9 cellular contexts compared by ENCODE assay signal in the genomic region with DNA sequence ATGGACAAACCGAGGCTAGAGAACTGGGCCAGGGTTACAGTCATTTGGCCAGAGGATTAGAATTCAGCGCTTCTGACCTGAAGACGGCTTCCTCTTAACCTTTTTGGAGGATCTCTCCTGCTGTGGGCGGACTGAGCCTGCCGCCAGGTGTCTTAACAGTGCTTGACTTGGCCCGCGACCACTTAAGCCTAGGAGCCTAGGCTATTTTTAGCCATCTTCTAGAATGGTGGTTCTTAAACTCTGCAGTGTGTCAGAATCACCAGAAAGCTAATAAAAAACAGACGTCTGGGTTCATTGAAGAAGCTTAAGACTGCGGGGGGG. TPM values are rescaled to one million over a fixed set of nuclear protein-coding genes. Genes with fewer than 3 reads are reported as not detected.
DNase-seq lines count a peak whose midpoint lies in the region; ATAC-seq, FAIRE-seq and TF ChIP-seq lines count a peak whose summit lies in the region.
"Had no signal": no experiment of that assay in that cellular context is flagged by ENCODE, and none has a peak within 500 bp of the region (broad histone marks: within the 10 kb centered on the region; RNA-seq: fewer than 3 reads in every experiment).

No MANE protein-coding gene starts in this region.

- H3K27ac Mint-ChIP-seq in activated T-helper 17 cell treated with anti-CD3 and anti-CD28 coated beads, Interleukin-2, amount 50 U/mL, for 72 hours = peak overlapping the region; percentile 99

- no peaks in the 10 kb centered on the region for H3K9me3 Mint-ChIP-seq in activated T-helper 17 cell treated with anti-CD3 and anti-CD28 coated beads, Interleukin-2, amount 50 U/mL, for 72 hours

- peaks cover 67% of the 10 kb centered on the region for H3K36me3 Mint-ChIP-seq in activated T-helper 17 cell treated with anti-CD3 and anti-CD28 coated beads, Interleukin-2, amount 50 U/mL, for 72 hours (ENCODE audit: low read depth)

- peak overlapping the region; percentile 97 for H3K4me3 Mint-ChIP-seq in activated T-helper 17 cell treated with anti-CD3 and anti-CD28 coated beads, Interleukin-2, amount 50 U/mL, for 72 hours

- H3K27me3 Mint-ChIP-seq in activated T-helper 17 cell treated with anti-CD3 and anti-CD28 coated beads, Interleukin-2, amount 50 U/mL, for 72 hours = no peaks in the 10 kb centered on the region

- WGBS in small intestine, 3 donors = 2% methylated on average over 9 of the region's 9 CpGs

- H3K4me3 ChIP-seq in NB4 (ENCODE audit: low read depth, low read length) (peak overlapping the region; percentile 99), small intestine (ENCODE audit: low read depth in 1 of 2, low read length in 2 of 2) (peak overlapping the region; percentile 93 to 97)

- peak; percentile 5 for ATAC-seq in activated T-helper 17 cell treated with anti-CD3 and anti-CD28 coated beads, Interleukin-2, amount 50 U/mL, for 72 hours (replicated peaks)
- peak; percentile 64 for ATAC-seq in left ventricle myocardium superior
- no peak for ATAC-seq in GM18517 (IDR thresholded peaks at IDR 0.05; ENCODE audit: unreplicated experiment)

- H3K9me3 ChIP-seq in small intestine (ENCODE audit: control insufficient read depth, low read depth) = no peaks in the 10 kb centered on the region

- peaks cover 2 to 16% of the 10 kb centered on the region in 2 donors for H3K4me1 ChIP-seq in small intestine (ENCODE audit: control insufficient read depth in 2 of 2, insufficient read depth in 1 of 2, low read depth in 1 of 2, low read length in 1 of 2)

- no peak for FAIRE-seq in small intestine (lab: Jason Lieb, UNC)
- FAIRE-seq: endometrium had no signal

- peak; percentile 42 for DNase-seq in NCI-H748 (lab: John Stamatoyannopoulos, UW; ENCODE audit: unreplicated experiment)
- no peak for DNase-seq in NCI-H748 treated with DMSO at 0.1 percent for 48 hours (lab: John Stamatoyannopoulos, UW)
- no peak for DNase-seq in NB4 (ENCODE audit: low read depth)
- peak; percentile 59 for DNase-seq in left ventricle myocardium superior
- no peak for DNase-seq in small intestine
- no peak for DNase-seq in UCSD-AML1 (lab: John Stamatoyannopoulos, UW; ENCODE audit: unreplicated experiment)

- H3K27me3 ChIP-seq in small intestine (ENCODE audit: control insufficient read depth in 2 of 2, insufficient read depth in 2 of 2, low read length in 2 of 2) = no peaks in the 10 kb centered on the region

- peak overlapping the region; percentile 88 to 95 for H3K27ac ChIP-seq in small intestine (ENCODE audit: low read depth in 1 of 2, low read length in 1 of 2)

- H3K4me1 Mint-ChIP-seq in activated T-helper 17 cell treated with anti-CD3 and anti-CD28 coated beads, Interleukin-2, amount 50 U/mL, for 72 hours = peaks cover 33% of the 10 kb centered on the region

- H3K36me3 ChIP-seq in small intestine (ENCODE audit: control insufficient read depth in 2 of 2, insufficient read depth in 2 of 2, low read length in 2 of 2) = no peaks in the 10 kb centered on the region

- no peak for TF ChIP-seq CTCF in NB4 (IDR thresholded peaks at IDR 0.05; ENCODE audit: low read depth, low read length)

- no peak for TF ChIP-seq POLR2A in NB4 (IDR thresholded peaks at IDR 0.05; ENCODE audit: extremely low read depth, insufficient read length)

- intact Hi-C loops in left ventricle myocardium superior (cut with micrococcal nuclease) = no loop called here

RNA-seq across cellular contexts. Expression of a gene that starts 0.7 kb away (rescaled TPM):
- 100 to 1,000 TPM; 155 to 231 TPM for total RNA-seq in activated T-helper 17 cell treated with anti-CD3 and anti-CD28 coated beads, Interleukin-2, amount 50 U/mL, for 72 hours
- total RNA-seq in left ventricle myocardium superior = 680 TPM
- polyA plus RNA-seq in small intestine = 100 to 1,000 TPM; 143 to 172 (median 169) TPM

RNA-seq across cellular contexts. Expression of a gene that starts 0.8 kb away (rescaled TPM):
- 10 to 100 TPM; 31.0 to 31.1 TPM for total RNA-seq in activated T-helper 17 cell treated with anti-CD3 and anti-CD28 coated beads, Interleukin-2, amount 50 U/mL, for 72 hours
- total RNA-seq in left ventricle myocardium superior = 21.9 TPM
- polyA plus RNA-seq in small intestine = 10 to 100 TPM; 25.9 to 40.4 (median 39.4) TPM

RNA-seq across cellular contexts. Expression of a gene that starts 54.2 kb away (rescaled TPM):
- total RNA-seq in activated T-helper 17 cell treated with anti-CD3 and anti-CD28 coated beads, Interleukin-2, amount 50 U/mL, for 72 hours = 10 to 100 TPM; 30.5 to 51.7 TPM
- total RNA-seq in left ventricle myocardium superior = 107 TPM
- 100 to 1,000 TPM in 2 of 3 donors, 10 to 100 TPM in 1; 99.6 to 207 (median 202) TPM for polyA plus RNA-seq in small intestine

Comparison
In these comparisons a context has a peak if more than half of its experiments do, and no peak if none do; other contexts are left out.
1. DNase-seq: peak in NCI-H748 (single experiment) and left ventricle myocardium superior (single experiment); none in NCI-H748 treated with DMSO at 0.1 percent for 48 hours (single experiment), NB4 (single experiment), small intestine (single experiment) and UCSD-AML1 (single experiment).